2 cellular contexts compared by ENCODE assay signal in genomic region chr13:45775401-45775963, GRCh38.
TF ChIP-seq lines count a peak whose summit lies in the region.

No MANE protein-coding gene starts in this region.

TF ChIP-seq in GM23338, 12 proteins besides CTCF, POLR2A, EP300 and RAD21:
- TF ChIP-seq REST (IDR thresholded peaks at IDR 0.05; ENCODE audit: unreplicated experiment) (no peak), POLR2AphosphoS5 (IDR thresholded peaks at IDR 0.05; ENCODE audit: low read depth) (no peak), ZNF462 (CRISPR knock-in tag; IDR thresholded peaks at IDR 0.05) (no peak), EZH2phosphoT487 (IDR thresholded peaks at IDR 0.05; ENCODE audit: unreplicated experiment) (no peak), STAT1 (IDR thresholded peaks at IDR 0.05; ENCODE audit: unreplicated experiment) (no peak), ETS1 (IDR thresholded peaks at IDR 0.05) (no peak), CREB1 (CRISPR knock-in tag; IDR thresholded peaks at IDR 0.05; ENCODE audit: low read depth) (no peak), NANOG (IDR thresholded peaks at IDR 0.05; ENCODE audit: borderline replicate concordance) (no peak), JUNB (IDR thresholded peaks at IDR 0.05; ENCODE audit: unreplicated experiment) (no peak), EZH2 (IDR thresholded peaks at IDR 0.05; ENCODE audit: low read depth, unreplicated experiment) (no peak), ZNF114 (CRISPR knock-in tag; IDR thresholded peaks at IDR 0.05) (no peak), ZNF331 (CRISPR knock-in tag; IDR thresholded peaks at IDR 0.05; ENCODE audit: low read depth) (no peak)

TF ChIP-seq in H1, 55 proteins besides CTCF, POLR2A, EP300 and RAD21:
- no peak for TF ChIP-seq KDM4A (IDR thresholded peaks at IDR 0.05; ENCODE audit: low read depth, low read length, severe bottlenecking)
- no peak for TF ChIP-seq TAF1 (IDR thresholded peaks at IDR 0.05; ENCODE audit: low read depth, low read length)
- no peak for TF ChIP-seq MAX (IDR thresholded peaks at IDR 0.05)
- TF ChIP-seq BACH1 (IDR thresholded peaks at IDR 0.05; ENCODE audit: low read length), result no peak
- no peak for TF ChIP-seq CREB1 (IDR thresholded peaks at IDR 0.05)
- TF ChIP-seq ATF2 (IDR thresholded peaks at IDR 0.05; ENCODE audit: low read length), result no peak
- TF ChIP-seq GABPA (IDR thresholded peaks at IDR 0.05; ENCODE audit: borderline replicate concordance, insufficient read depth, low read length), result no peak
- TF ChIP-seq POLR2AphosphoS5 (IDR thresholded peaks at IDR 0.05; ENCODE audit: low read depth, low read length), result no peak
- TF ChIP-seq TEAD4 (IDR thresholded peaks at IDR 0.05; ENCODE audit: low read depth, low read length), result no peak
- TF ChIP-seq FOSL1 (IDR thresholded peaks at IDR 0.05; ENCODE audit: insufficient read depth, low read depth, low read length), result no peak
- TF ChIP-seq TBP (IDR thresholded peaks at IDR 0.05; ENCODE audit: low read depth, low read length), result no peak
- TF ChIP-seq EZH2 (IDR thresholded peaks at IDR 0.05; ENCODE audit: low read depth, low read length, severe bottlenecking), result no peak
- TF ChIP-seq NRF1 (IDR thresholded peaks at IDR 0.05; ENCODE audit: low read depth, low read length), result no peak
